Comparison of ENCODE assay signal across 8 cellular contexts in genomic region chr17:78289802-78290363, GRCh38. TPM values are rescaled to one million over a fixed set of nuclear protein-coding genes. Genes with fewer than 3 reads are reported as not detected.
DNase-seq lines count a peak whose midpoint lies in the region; ATAC-seq and TF ChIP-seq lines count a peak whose summit lies in the region.

No MANE protein-coding gene starts in this region.

- peak; percentile 79 for TF ChIP-seq CTCF in BJ (IDR thresholded peaks at IDR 0.05; ENCODE audit: insufficient read depth, low read depth, low read length)
- TF ChIP-seq CTCF in HFF-Myc (IDR thresholded peaks at IDR 0.05; ENCODE audit: low read depth, low read length, missing control alignments): peak; percentile 90
- TF ChIP-seq CTCF in colonic mucosa (IDR thresholded peaks at IDR 0.05): peak; percentile 61
- TF ChIP-seq CTCF in liver (IDR thresholded peaks at IDR 0.05; ENCODE audit: low read depth, low read length, missing input control): peak; percentile 70

- POLR2A ChIA-PET in BJ (lab: Charles Lee): no interaction called here

- no peak overlapping the region for H3K4me3 ChIP-seq in BJ (ENCODE audit: low read depth, low read length)
- no peak overlapping the region for H3K4me3 ChIP-seq in HFF-Myc (replicated peaks; ENCODE audit: low read depth, low read length)
- H3K4me3 ChIP-seq in colonic mucosa: no peak overlapping the region
- H3K4me3 ChIP-seq in liver (ENCODE audit: low read depth in 1 of 3, low read length in 3 of 3): no peak overlapping the region

- TF ChIP-seq RAD21 in liver (IDR thresholded peaks at IDR 0.05): peak; percentile 87 to 93

- no peaks in the 10 kb centered on the region for H3K36me3 ChIP-seq in BJ (ENCODE audit: control insufficient read depth, insufficient read depth, low read length)
- H3K36me3 ChIP-seq in colonic mucosa: no peaks in the 10 kb centered on the region
- no peaks in the 10 kb centered on the region for H3K36me3 ChIP-seq in liver (ENCODE audit: control insufficient read depth in 4 of 4, insufficient read depth in 3 of 4, low read depth in 1 of 4, low read length in 3 of 4)

- no peak for ATAC-seq in GM21390 (IDR thresholded peaks at IDR 0.05; ENCODE audit: unreplicated experiment)

- H3K4me1 ChIP-seq in colonic mucosa (no peaks in the 10 kb centered on the region), liver (ENCODE audit: control insufficient read depth in 4 of 4, insufficient read depth in 4 of 4, low read length in 3 of 4) (peaks cover 9 to 40% (median 28%) of the 10 kb centered on the region in 4 donors)

- no peak overlapping the region for H3K27ac ChIP-seq in colonic mucosa
- no peak overlapping the region for H3K27ac ChIP-seq in liver (ENCODE audit: low read depth in 1 of 2, low read length in 2 of 2)

- intact Hi-C loops in colonic mucosa (cut with DNase I): loop anchor here (5.0 kb wide), 1 partner anchor 132 kb away; no protein-coding TSS in a partner anchor

- H3K9ac ChIP-seq in colonic mucosa (ENCODE audit: low read depth in 2 of 2, low read length in 2 of 2) (peak overlapping the region in 1 of 2 donors; percentile 12), liver (ENCODE audit: low read depth in 1 of 2, low read length in 2 of 2) (no peak overlapping the region)

- DNase-seq in BJ (ENCODE audit: low read depth): peak; percentile 43
- peak; percentile 82 for DNase-seq in HFF-Myc (ENCODE audit: extremely low read depth, low read depth)
- peak; percentile 48 to 90 for DNase-seq in NCI-H526 (lab: John Stamatoyannopoulos, UW)
- peak; percentile 83 for DNase-seq in activated CD4-positive, alpha-beta T cell treated with anti-CD3 and anti-CD28 coated beads for 48 hours
- peak; percentile 79 for DNase-seq in colonic mucosa
- peak; percentile 48 to 55 (median 52) for DNase-seq in stimulated activated CD4-positive, alpha-beta T cell treated with anti-CD3 and anti-CD28 coated beads, TNF-alpha, amount 100 ng/mL, for 1 hour (ENCODE audit: low read depth in 3 of 3, low spot score in 1 of 3)

- H3K27me3 ChIP-seq in BJ (ENCODE audit: control insufficient read depth, insufficient read depth, low read length) (no peaks in the 10 kb centered on the region), colonic mucosa (no peaks in the 10 kb centered on the region), liver (ENCODE audit: control insufficient read depth in 4 of 4, insufficient read depth in 4 of 4, low read length in 3 of 4) (no peaks in the 10 kb centered on the region)

- CTCF ChIA-PET in BJ (lab: Yijun Ruan, JAX): interaction anchor here (0.7 to 3.9 kb wide), 15 partner anchors 9 to 132 kb away, joined by 3 to 39 read pairs (median 4); partner anchors contain the start of gene SOCS3

- WGBS in liver: 14% methylated on average over 15 of the region's 15 CpGs

- H3K9me3 ChIP-seq in colonic mucosa (no peaks in the 10 kb centered on the region), liver (ENCODE audit: control insufficient read depth in 4 of 4, low read length in 3 of 4) (no peaks in the 10 kb centered on the region)

TF ChIP-seq in liver, 16 proteins besides CTCF, POLR2A, EP300 and RAD21:
- TF ChIP-seq, protein P1, sequence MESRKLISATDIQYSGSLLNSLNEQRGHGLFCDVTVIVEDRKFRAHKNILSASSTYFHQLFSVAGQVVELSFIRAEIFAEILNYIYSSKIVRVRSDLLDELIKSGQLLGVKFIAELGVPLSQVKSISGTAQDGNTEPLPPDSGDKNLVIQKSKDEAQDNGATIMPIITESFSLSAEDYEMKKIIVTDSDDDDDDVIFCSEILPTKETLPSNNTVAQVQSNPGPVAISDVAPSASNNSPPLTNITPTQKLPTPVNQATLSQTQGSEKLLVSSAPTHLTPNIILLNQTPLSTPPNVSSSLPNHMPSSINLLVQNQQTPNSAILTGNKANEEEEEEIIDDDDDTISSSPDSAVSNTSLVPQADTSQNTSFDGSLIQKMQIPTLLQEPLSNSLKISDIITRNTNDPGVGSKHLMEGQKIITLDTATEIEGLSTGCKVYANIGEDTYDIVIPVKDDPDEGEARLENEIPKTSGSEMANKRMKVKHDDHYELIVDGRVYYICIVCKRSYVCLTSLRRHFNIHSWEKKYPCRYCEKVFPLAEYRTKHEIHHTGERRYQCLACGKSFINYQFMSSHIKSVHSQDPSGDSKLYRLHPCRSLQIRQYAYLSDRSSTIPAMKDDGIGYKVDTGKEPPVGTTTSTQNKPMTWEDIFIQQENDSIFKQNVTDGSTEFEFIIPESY (IDR thresholded peaks at IDR 0.05): no peak
- TF ChIP-seq NR2F2 (IDR thresholded peaks at IDR 0.05): peak; percentile 26
- TF ChIP-seq HNF4G (IDR thresholded peaks at IDR 0.05): no peak
- TF ChIP-seq HNF4A (conservative IDR thresholded peaks at IDR 0.05): peak in 1 of 2 donors; percentile 24
- peak; percentile 27 to 73 for TF ChIP-seq RXRA (IDR thresholded peaks at IDR 0.05)
- TF ChIP-seq FOXA2 (IDR thresholded peaks at IDR 0.05): no peak
- TF ChIP-seq SP1 (IDR thresholded peaks at IDR 0.05): peak; percentile 26
- no peak for TF ChIP-seq MAX (IDR thresholded peaks at IDR 0.05)

RNA-seq across cellular contexts. Expression of gene TMEM235, which starts 58.5 kb away (rescaled TPM):
- polyA plus RNA-seq in BJ (2011; rRNA removed) (not detected in 2 replicates), liver (under 1 TPM in 1 of 2 donors, not detected in 1; 0.02 TPM)
- not detected in 2 replicates for polyA minus RNA-seq in BJ (2011; rRNA and poly(A)+ RNA removed)
- total RNA-seq in colonic mucosa (not detected), liver (not detected)
